9 cellular contexts compared by ENCODE assay signal in the genomic region with DNA sequence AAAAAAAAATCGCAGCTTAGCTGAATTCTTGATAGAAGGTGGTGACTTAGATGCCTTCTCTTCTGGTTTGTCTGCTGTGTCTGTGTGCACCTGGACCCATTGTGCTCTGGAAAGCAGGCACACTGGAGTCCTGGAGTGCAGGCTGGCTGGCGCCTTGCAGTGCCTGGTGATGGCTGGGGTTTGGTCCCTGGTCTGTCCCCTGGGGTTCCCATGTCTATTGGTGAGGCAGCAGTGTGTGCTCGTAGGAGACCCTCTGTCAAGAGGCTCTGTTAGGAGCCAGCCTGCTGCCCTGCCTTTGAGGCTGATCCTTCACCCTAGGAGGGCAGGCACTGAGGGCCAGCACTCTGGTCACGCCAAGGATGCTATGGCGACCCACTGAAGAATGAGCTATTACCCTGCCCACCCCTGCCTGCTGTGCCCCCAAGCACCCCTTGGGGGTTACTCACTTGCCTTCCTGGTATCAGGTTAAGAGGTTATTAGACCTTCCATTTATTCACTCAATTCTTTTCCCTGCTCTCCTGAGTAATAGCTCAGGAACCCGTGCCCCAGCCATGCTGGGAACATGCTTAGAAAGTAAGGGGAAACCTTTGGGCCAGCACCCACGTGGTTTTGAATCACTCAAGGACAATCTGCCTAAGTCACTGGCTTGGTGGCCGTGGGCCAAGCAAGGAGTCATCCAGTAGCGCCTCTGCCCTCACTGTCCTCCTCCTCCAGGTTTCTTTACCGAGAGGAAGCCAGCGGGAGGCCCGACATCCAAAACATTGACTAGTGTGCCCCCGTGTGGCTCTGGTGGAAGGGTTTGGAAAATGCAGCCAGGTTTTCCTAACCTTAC.
A peak's percentile ranks its signal among the peaks of the same experiment; 100 is the strongest.
DNase-seq lines count a peak whose midpoint lies in the region; ATAC-seq lines count a peak whose summit lies in the region.
"Had no signal": no experiment of that assay in that cellular context is flagged by ENCODE, and none has a peak within 500 bp of the region (broad histone marks: within the 10 kb centered on the region; RNA-seq: fewer than 3 reads in every experiment).

No MANE protein-coding gene starts in this region.

- no peak overlapping the region for H3K4me3 Mint-ChIP-seq in effector memory CD8-positive, alpha-beta T cell
- H3K4me3 Mint-ChIP-seq: activated naive CD4-positive, alpha-beta T cell treated with anti-CD3 and anti-CD28 coated beads, Interleukin-2, amount 50 U/mL, for 24 hours had no signal

- peak; percentile 57 for ATAC-seq in HG03039 (IDR thresholded peaks at IDR 0.05; ENCODE audit: unreplicated experiment)
- peak; percentile 40 for ATAC-seq in effector memory CD8-positive, alpha-beta T cell (replicated peaks)
- ATAC-seq in GM19035 (IDR thresholded peaks at IDR 0.05; ENCODE audit: unreplicated experiment), result no peak

- no peaks in the 10 kb centered on the region for H3K9me3 Mint-ChIP-seq in effector memory CD8-positive, alpha-beta T cell
- H3K9me3 Mint-ChIP-seq: activated naive CD4-positive, alpha-beta T cell treated with anti-CD3 and anti-CD28 coated beads, Interleukin-2, amount 50 U/mL, for 24 hours had no signal

- no peaks in the 10 kb centered on the region for H3K36me3 Mint-ChIP-seq in effector memory CD8-positive, alpha-beta T cell (ENCODE audit: insufficient read depth)
- H3K36me3 Mint-ChIP-seq: activated naive CD4-positive, alpha-beta T cell treated with anti-CD3 and anti-CD28 coated beads, Interleukin-2, amount 50 U/mL, for 24 hours had no signal

- H3K27ac Mint-ChIP-seq in effector memory CD8-positive, alpha-beta T cell, result no peak overlapping the region
- H3K27ac Mint-ChIP-seq: activated naive CD4-positive, alpha-beta T cell treated with anti-CD3 and anti-CD28 coated beads, Interleukin-2, amount 50 U/mL, for 24 hours had no signal

- no peaks in the 10 kb centered on the region for H3K4me1 Mint-ChIP-seq in effector memory CD8-positive, alpha-beta T cell (ENCODE audit: low read depth in 2 of 2)
- H3K4me1 Mint-ChIP-seq: activated naive CD4-positive, alpha-beta T cell treated with anti-CD3 and anti-CD28 coated beads, Interleukin-2, amount 50 U/mL, for 24 hours had no signal

- peak; percentile 99 for DNase-seq in ELR (ENCODE audit: low read depth)
- peak; percentile 76 for DNase-seq in NCI-H345 treated with DMSO at 0.1 percent for 48 hours (lab: John Stamatoyannopoulos, UW; ENCODE audit: unreplicated experiment)
- peak; percentile 70 for DNase-seq in activated CD4-positive, alpha-beta T cell treated with anti-CD3 and anti-CD28 coated beads for 48 hours
- no peak for DNase-seq in effector memory CD8-positive, alpha-beta T cell
- peak; percentile 95 for DNase-seq in medulla oblongata (ENCODE audit: extremely low spot score)
- DNase-seq in stimulated activated CD8-positive, alpha-beta memory T cell treated with anti-CD3 and anti-CD28 coated beads, Interleukin-4, amount 100 ng/mL, for 48 hours, result peak; percentile 67

- no peaks in the 10 kb centered on the region for H3K27me3 Mint-ChIP-seq in effector memory CD8-positive, alpha-beta T cell
- H3K27me3 Mint-ChIP-seq: activated naive CD4-positive, alpha-beta T cell treated with anti-CD3 and anti-CD28 coated beads, Interleukin-2, amount 50 U/mL, for 24 hours had no signal

Comparison
In these comparisons a context has a peak if more than half of its experiments do, and no peak if none do; other contexts are left out.
1. DNase-seq: peak in ELR (single experiment), NCI-H345 treated with DMSO at 0.1 percent for 48 hours (single experiment), activated CD4-positive, alpha-beta T cell treated with anti-CD3 and anti-CD28 coated beads for 48 hours (single experiment), medulla oblongata (single experiment) and stimulated activated CD8-positive, alpha-beta memory T cell treated with anti-CD3 and anti-CD28 coated beads, Interleukin-4, amount 100 ng/mL, for 48 hours (single experiment); none in effector memory CD8-positive, alpha-beta T cell (0 of 3).